20 cellular contexts compared by ENCODE assay signal in the genomic region with DNA sequence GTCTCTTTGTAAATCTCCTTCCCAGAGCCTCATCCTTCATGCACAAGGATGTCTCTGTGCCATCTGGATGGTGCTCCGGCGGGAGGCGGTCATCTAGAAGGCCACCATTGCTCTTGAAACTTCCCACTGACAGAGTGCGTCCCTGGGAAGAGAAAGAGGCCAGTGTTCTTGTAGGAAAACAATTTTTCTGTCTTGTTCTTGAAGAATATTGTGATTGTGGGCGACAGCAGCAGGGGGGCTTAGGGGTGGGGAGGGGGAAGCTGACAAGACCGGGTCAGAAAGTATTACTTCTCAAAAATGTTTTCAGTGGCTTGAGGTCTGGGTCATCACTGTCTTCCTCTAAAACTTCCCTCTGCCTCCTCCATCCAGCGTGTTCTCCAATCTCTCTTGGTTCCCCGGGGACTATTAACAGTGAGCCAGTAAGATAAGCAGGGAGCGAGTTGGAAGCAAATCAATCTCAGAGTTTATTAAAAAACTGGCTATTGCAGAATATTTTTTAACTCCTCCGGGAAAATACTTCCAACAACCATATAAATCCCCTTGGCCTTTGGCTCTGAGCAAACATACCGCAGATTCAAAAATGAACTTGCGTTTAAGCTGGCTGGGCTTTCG.
DNase-seq lines count a peak whose midpoint lies in the region; ATAC-seq and TF ChIP-seq lines count a peak whose summit lies in the region.
"Had no signal": no experiment of that assay in that cellular context is flagged by ENCODE, and none has a peak within 500 bp of the region (broad histone marks: within the 10 kb centered on the region; RNA-seq: fewer than 3 reads in every experiment).

No MANE protein-coding gene starts in this region.

- peaks cover 0 to 8% of the 10 kb centered on the region in 2 donors for H3K4me1 ChIP-seq in right atrium auricular region
- H3K4me1 ChIP-seq: SJCRH30 had no signal

- H3K27ac ChIP-seq in right atrium auricular region (no peak overlapping the region), caudate nucleus (ENCODE audit: low read depth, low read length) (no peak overlapping the region)
- H3K27ac ChIP-seq: GM23248, SJCRH30 had no signal

- DNase-seq in Right ventricle myocardium superior (no peak), right atrium auricular region (ENCODE audit: low spot score) (no peak), islet precursor cell (peak; percentile 12), HCEC 1CT (no peak), caudate nucleus (lab: John Stamatoyannopoulos, UW) (no peak)
- DNase-seq: 8988T, ACHN, Calu3, DMS79 treated with DMSO at 0.1 percent for 48 hours, GM23248, H7, HFFc6, KBM-7, NCI-H2029, NCI-H446, NCI-H524 treated with DMSO at 0.1 percent for 48 hours, NCI-H774, SJCRH30 had no signal

- no peaks in the 10 kb centered on the region for H3K9me3 Mint-ChIP-seq in nephron

- no peaks in the 10 kb centered on the region for H3K36me3 ChIP-seq in right atrium auricular region
- H3K36me3 ChIP-seq: SJCRH30 had no signal

- intact Hi-C loops in Right ventricle myocardium superior (cut with DNase I) = no loop called here

- no peaks in the 10 kb centered on the region for H3K27me3 ChIP-seq in right atrium auricular region
- H3K27me3 ChIP-seq: SJCRH30 had no signal

- peaks cover 64% of the 10 kb centered on the region for H3K4me1 Mint-ChIP-seq in nephron

- TF ChIP-seq CTCF in right atrium auricular region (IDR thresholded peaks at IDR 0.05) = no peak
- TF ChIP-seq CTCF in nephron (IDR thresholded peaks at IDR 0.05; ENCODE audit: unreplicated experiment in 3 of 3) = no peak

- H3K36me3 Mint-ChIP-seq in nephron (ENCODE audit: low read depth) = no peaks in the 10 kb centered on the region

- ATAC-seq in Right ventricle myocardium superior (ENCODE audit: poor library complexity) (peak; percentile 76), HG03354 (IDR thresholded peaks at IDR 0.05; ENCODE audit: poor library complexity, severe bottlenecking, unreplicated experiment) (no peak)

- H3K4me3 ChIP-seq in right atrium auricular region = no peak overlapping the region
- H3K4me3 ChIP-seq: GM23248, SJCRH30 had no signal

- H3K27me3 Mint-ChIP-seq in nephron (ENCODE audit: low read depth) = peaks cover 5% of the 10 kb centered on the region

- peak overlapping the region; percentile 32 to 97 (median 88) for H3K27ac Mint-ChIP-seq in nephron
- H3K27ac Mint-ChIP-seq: HFFc6 had no signal

- H3K4me3 Mint-ChIP-seq in nephron = peak overlapping the region in 1 of 3 experiments; percentile 5
- H3K4me3 Mint-ChIP-seq: HFFc6 had no signal

- H3K9me3 ChIP-seq in right atrium auricular region = no peaks in the 10 kb centered on the region
- H3K9me3 ChIP-seq: SJCRH30 had no signal
